Comparison of ENCODE assay signal across 1 cellular context in the genomic region with DNA sequence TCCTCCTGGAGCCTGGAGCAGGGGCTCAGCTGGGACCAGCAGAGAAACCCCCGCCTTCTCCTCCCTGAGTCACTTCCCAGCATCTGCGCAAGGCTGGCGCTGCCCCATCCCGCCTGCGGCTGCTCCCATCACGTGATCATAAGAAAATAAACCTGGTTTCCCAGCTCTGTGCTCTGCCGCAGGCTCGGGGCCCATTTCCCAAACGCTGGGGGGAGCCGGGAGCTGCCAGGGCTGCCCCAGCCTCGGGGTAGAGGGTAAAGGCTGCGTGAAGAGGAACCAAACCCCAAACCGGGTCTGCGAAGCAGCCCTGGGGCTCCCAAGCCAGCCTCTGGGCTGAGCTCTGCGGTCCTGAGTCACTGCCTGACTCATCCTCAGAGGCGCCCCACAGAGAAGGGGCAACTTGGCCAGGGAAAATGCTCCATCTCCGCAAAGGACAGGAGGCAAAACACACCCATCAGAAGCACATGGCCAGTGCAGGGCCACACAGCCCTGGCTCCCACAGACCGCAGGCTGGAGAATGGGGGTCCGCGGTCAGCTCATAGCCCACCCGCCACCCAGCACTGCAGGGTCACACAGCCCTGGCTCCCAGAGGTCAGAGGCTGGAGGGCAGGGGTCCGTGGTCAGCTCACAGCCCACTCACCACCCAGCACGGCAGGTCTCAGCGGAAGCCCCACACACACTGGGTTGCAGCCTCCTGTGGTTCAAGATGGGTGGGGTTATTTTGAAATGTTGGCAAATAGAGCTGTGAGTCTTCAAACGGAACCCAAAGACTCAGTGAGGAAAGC.
TF ChIP-seq lines count a peak whose summit lies in the region.

No MANE protein-coding gene starts in this region.

TF ChIP-seq in K562, 482 proteins besides CTCF, POLR2A, EP300 and RAD21 (continued from another document and continues in another):
- TF ChIP-seq ELK3 (CRISPR knock-in tag; IDR thresholded peaks at IDR 0.05) (no peak), SOX6 (IDR thresholded peaks at IDR 0.05) (0 out of 2 replicates have a peak, but pooled peaks have one; percentile 18), PRDM10 (IDR thresholded peaks at IDR 0.05; ENCODE audit: partially characterized antibody) (no peak), ZNF699 (CRISPR knock-in tag; IDR thresholded peaks at IDR 0.05; ENCODE audit: insufficient replicate concordance) (no peak), CEBPB (tag; IDR thresholded peaks at IDR 0.05) (no peak), TAF9B (IDR thresholded peaks at IDR 0.05; ENCODE audit: partially characterized antibody) (peak; percentile 54), FOXA3 (CRISPR knock-in tag; conservative IDR thresholded peaks at IDR 0.05 in 1 of 2, IDR thresholded peaks at IDR 0.05 in 1 of 2) (no peak), ELF4 (CRISPR knock-in tag; IDR thresholded peaks at IDR 0.05) (no peak), FOXJ2 (tag; IDR thresholded peaks at IDR 0.05) (no peak), EP400 (IDR thresholded peaks at IDR 0.05) (peak; percentile 79), SMARCA5 (IDR thresholded peaks at IDR 0.05) (no peak), BRD4 (IDR thresholded peaks at IDR 0.05) (no peak), SMC3 (conservative IDR thresholded peaks at IDR 0.05; ENCODE audit: insufficient read depth, low read depth, low read length) (no peak), LCOR (CRISPR knock-in tag; IDR thresholded peaks at IDR 0.05) (peak; percentile 70; the same call in 1 of the 2 replicates), CHD1 (IDR thresholded peaks at IDR 0.05; ENCODE audit: low read length) (no peak), FIP1L1 (IDR thresholded peaks at IDR 0.05; ENCODE audit: low read depth, low read length, poor library complexity, severe bottlenecking) (no peak), NFIC (IDR thresholded peaks at IDR 0.05) (0 out of 2 replicates have a peak, but pooled peaks have one; percentile 22), CHD2 (IDR thresholded peaks at IDR 0.05; ENCODE audit: low read depth, low read length) (no peak), SIRT6 (IDR thresholded peaks at IDR 0.05; ENCODE audit: low read depth, low read length) (no peak), ELF1 (tag; IDR thresholded peaks at IDR 0.05) (no peak), SREBF2 (CRISPR knock-in tag; IDR thresholded peaks at IDR 0.05) (no peak), ZNF511 (CRISPR knock-in tag; IDR thresholded peaks at IDR 0.05) (no peak), AFF4 (CRISPR knock-in tag; IDR thresholded peaks at IDR 0.05) (0 out of 2 replicates have a peak, but pooled peaks have one; percentile 35), PTRF (tag; IDR thresholded peaks at IDR 0.05) (no peak), STAG1 (CRISPR knock-in tag; IDR thresholded peaks at IDR 0.05; ENCODE audit: borderline replicate concordance) (no peak), ZNF766 (CRISPR knock-in tag; conservative IDR thresholded peaks at IDR 0.05) (0 out of 2 replicates have a peak, but pooled peaks have one; percentile 59), MED1 (CRISPR knock-in tag; IDR thresholded peaks at IDR 0.05; ENCODE audit: borderline replicate concordance) (no peak), E2F6 (IDR thresholded peaks at IDR 0.05; ENCODE audit: borderline replicate concordance in 1 of 2, extremely low read depth in 1 of 2, insufficient read depth in 1 of 2, insufficient read length in 1 of 2, low read depth in 1 of 2, low read length in 1 of 2, poor library complexity in 1 of 2, severe bottlenecking in 1 of 2) (peak; percentile 30 to 36), ZNF507 (tag; conservative IDR thresholded peaks at IDR 0.05) (no peak), ATF4 (CRISPR knock-in tag; IDR thresholded peaks at IDR 0.05) (no peak), NCOA1 (IDR thresholded peaks at IDR 0.05; ENCODE audit: low read depth) (no peak), PREB (CRISPR knock-in tag; IDR thresholded peaks at IDR 0.05) (no peak), SNIP1 (IDR thresholded peaks at IDR 0.05; ENCODE audit: low read depth) (no peak)
- TF ChIP-seq, protein P1, sequence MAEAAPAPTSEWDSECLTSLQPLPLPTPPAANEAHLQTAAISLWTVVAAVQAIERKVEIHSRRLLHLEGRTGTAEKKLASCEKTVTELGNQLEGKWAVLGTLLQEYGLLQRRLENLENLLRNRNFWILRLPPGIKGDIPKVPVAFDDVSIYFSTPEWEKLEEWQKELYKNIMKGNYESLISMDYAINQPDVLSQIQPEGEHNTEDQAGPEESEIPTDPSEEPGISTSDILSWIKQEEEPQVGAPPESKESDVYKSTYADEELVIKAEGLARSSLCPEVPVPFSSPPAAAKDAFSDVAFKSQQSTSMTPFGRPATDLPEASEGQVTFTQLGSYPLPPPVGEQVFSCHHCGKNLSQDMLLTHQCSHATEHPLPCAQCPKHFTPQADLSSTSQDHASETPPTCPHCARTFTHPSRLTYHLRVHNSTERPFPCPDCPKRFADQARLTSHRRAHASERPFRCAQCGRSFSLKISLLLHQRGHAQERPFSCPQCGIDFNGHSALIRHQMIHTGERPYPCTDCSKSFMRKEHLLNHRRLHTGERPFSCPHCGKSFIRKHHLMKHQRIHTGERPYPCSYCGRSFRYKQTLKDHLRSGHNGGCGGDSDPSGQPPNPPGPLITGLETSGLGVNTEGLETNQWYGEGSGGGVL (CRISPR knock-in tag; IDR thresholded peaks at IDR 0.05): no peak
- TF ChIP-seq, protein P2, sequence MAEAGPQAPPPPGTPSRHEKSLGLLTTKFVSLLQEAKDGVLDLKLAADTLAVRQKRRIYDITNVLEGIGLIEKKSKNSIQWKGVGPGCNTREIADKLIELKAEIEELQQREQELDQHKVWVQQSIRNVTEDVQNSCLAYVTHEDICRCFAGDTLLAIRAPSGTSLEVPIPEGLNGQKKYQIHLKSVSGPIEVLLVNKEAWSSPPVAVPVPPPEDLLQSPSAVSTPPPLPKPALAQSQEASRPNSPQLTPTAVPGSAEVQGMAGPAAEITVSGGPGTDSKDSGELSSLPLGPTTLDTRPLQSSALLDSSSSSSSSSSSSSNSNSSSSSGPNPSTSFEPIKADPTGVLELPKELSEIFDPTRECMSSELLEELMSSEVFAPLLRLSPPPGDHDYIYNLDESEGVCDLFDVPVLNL (CRISPR knock-in tag; IDR thresholded peaks at IDR 0.05; ENCODE audit: low read depth): no peak
- TF ChIP-seq, protein P3, sequence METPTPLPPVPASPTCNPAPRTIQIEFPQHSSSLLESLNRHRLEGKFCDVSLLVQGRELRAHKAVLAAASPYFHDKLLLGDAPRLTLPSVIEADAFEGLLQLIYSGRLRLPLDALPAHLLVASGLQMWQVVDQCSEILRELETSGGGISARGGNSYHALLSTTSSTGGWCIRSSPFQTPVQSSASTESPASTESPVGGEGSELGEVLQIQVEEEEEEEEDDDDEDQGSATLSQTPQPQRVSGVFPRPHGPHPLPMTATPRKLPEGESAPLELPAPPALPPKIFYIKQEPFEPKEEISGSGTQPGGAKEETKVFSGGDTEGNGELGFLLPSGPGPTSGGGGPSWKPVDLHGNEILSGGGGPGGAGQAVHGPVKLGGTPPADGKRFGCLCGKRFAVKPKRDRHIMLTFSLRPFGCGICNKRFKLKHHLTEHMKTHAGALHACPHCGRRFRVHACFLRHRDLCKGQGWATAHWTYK (CRISPR knock-in tag; IDR thresholded peaks at IDR 0.05): no peak
- TF ChIP-seq, protein P4, sequence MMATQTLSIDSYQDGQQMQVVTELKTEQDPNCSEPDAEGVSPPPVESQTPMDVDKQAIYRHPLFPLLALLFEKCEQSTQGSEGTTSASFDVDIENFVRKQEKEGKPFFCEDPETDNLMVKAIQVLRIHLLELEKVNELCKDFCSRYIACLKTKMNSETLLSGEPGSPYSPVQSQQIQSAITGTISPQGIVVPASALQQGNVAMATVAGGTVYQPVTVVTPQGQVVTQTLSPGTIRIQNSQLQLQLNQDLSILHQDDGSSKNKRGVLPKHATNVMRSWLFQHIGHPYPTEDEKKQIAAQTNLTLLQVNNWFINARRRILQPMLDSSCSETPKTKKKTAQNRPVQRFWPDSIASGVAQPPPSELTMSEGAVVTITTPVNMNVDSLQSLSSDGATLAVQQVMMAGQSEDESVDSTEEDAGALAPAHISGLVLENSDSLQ (IDR thresholded peaks at IDR 0.05): no peak
